Comparison of ENCODE assay signal across 2 cellular contexts in the genomic region with DNA sequence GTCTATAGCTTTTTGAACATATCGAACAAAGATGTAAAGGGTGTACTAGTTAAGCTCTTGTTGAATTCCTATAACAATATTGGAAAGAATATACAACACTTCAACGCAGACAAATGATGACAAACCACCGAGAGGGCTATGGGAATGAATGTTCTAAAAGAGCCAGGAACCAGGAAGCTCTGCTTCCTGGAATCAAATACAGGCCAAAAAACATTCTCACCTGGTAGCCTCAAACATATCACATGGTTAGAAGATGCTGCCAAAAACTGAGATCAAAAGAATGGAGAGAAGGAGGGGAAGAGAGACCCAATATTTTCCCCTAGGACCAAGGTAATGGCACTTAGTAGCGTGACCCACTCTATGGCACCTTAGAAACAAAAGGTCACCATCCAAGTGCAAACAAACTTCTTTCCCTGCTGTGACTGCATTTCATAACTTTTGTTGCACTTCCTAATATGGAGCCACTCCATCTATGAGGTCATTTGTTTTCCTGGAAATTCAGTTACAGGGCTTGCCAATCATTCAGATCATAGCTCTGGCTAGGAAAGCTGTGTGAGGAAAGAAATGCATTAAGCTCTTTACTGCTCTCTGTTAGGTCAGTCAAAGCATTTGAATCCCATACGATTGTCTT.
TF ChIP-seq lines count a peak whose summit lies in the region.

No MANE protein-coding gene starts in this region.

TF ChIP-seq in endothelial cell of umbilical vein, 7 proteins besides CTCF, POLR2A, EP300 and RAD21 (continued from another document):
- TF ChIP-seq, protein P1, sequence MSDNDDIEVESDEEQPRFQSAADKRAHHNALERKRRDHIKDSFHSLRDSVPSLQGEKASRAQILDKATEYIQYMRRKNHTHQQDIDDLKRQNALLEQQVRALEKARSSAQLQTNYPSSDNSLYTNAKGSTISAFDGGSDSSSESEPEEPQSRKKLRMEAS (IDR thresholded peaks at IDR 0.05; ENCODE audit: insufficient read depth, insufficient read length): no peak
- no peak for TF ChIP-seq FOS (IDR thresholded peaks at IDR 0.05; ENCODE audit: borderline replicate concordance, insufficient read depth, low read length)
- no peak for TF ChIP-seq POLR2AphosphoS5 (IDR thresholded peaks at IDR 0.05; ENCODE audit: insufficient read depth, low read depth, low read length)

TF ChIP-seq in HepG2, 621 proteins besides CTCF, POLR2A, EP300 and RAD21 (continued from another document):
- TF ChIP-seq, protein P2, sequence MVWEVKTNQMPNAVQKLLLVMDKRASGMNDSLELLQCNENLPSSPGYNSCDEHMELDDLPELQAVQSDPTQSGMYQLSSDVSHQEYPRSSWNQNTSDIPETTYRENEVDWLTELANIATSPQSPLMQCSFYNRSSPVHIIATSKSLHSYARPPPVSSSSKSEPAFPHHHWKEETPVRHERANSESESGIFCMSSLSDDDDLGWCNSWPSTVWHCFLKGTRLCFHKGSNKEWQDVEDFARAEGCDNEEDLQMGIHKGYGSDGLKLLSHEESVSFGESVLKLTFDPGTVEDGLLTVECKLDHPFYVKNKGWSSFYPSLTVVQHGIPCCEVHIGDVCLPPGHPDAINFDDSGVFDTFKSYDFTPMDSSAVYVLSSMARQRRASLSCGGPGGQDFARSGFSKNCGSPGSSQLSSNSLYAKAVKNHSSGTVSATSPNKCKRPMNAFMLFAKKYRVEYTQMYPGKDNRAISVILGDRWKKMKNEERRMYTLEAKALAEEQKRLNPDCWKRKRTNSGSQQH (CRISPR knock-in tag; IDR thresholded peaks at IDR 0.05; ENCODE audit: low read depth): no peak
- TF ChIP-seq NR1H2 (CRISPR knock-in tag; IDR thresholded peaks at IDR 0.05; ENCODE audit: borderline replicate concordance, low read depth): no peak
- no peak for TF ChIP-seq ZNF350 (CRISPR knock-in tag; IDR thresholded peaks at IDR 0.05; ENCODE audit: borderline replicate concordance, low read depth)
- TF ChIP-seq, protein P3, sequence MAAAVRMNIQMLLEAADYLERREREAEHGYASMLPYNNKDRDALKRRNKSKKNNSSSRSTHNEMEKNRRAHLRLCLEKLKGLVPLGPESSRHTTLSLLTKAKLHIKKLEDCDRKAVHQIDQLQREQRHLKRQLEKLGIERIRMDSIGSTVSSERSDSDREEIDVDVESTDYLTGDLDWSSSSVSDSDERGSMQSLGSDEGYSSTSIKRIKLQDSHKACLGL (CRISPR knock-in tag; IDR thresholded peaks at IDR 0.05): no peak
- no peak for TF ChIP-seq ZFP36L2 (CRISPR knock-in tag; IDR thresholded peaks at IDR 0.05)
- no peak for TF ChIP-seq ZNF263 (CRISPR knock-in tag; IDR thresholded peaks at IDR 0.05)
- TF ChIP-seq ZNF496 (CRISPR knock-in tag; IDR thresholded peaks at IDR 0.05; ENCODE audit: insufficient replicate concordance): no peak
- TF ChIP-seq, protein P4, sequence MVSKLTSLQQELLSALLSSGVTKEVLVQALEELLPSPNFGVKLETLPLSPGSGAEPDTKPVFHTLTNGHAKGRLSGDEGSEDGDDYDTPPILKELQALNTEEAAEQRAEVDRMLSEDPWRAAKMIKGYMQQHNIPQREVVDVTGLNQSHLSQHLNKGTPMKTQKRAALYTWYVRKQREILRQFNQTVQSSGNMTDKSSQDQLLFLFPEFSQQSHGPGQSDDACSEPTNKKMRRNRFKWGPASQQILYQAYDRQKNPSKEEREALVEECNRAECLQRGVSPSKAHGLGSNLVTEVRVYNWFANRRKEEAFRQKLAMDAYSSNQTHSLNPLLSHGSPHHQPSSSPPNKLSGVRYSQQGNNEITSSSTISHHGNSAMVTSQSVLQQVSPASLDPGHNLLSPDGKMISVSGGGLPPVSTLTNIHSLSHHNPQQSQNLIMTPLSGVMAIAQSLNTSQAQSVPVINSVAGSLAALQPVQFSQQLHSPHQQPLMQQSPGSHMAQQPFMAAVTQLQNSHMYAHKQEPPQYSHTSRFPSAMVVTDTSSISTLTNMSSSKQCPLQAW (CRISPR knock-in tag; IDR thresholded peaks at IDR 0.05): no peak
- TF ChIP-seq ZNF816 (CRISPR knock-in tag; IDR thresholded peaks at IDR 0.05; ENCODE audit: borderline replicate concordance): no peak
- no peak for TF ChIP-seq ZBTB1 (CRISPR knock-in tag; IDR thresholded peaks at IDR 0.05; ENCODE audit: borderline replicate concordance)
- no peak for TF ChIP-seq SRSF4 (IDR thresholded peaks at IDR 0.05; ENCODE audit: low read depth, low read length, poor library complexity, severe bottlenecking)
- TF ChIP-seq SMAD3 (CRISPR knock-in tag; IDR thresholded peaks at IDR 0.05): no peak
TF ChIP-seq in HepG2: peak in this region for 0.
